In the genomic region with DNA sequence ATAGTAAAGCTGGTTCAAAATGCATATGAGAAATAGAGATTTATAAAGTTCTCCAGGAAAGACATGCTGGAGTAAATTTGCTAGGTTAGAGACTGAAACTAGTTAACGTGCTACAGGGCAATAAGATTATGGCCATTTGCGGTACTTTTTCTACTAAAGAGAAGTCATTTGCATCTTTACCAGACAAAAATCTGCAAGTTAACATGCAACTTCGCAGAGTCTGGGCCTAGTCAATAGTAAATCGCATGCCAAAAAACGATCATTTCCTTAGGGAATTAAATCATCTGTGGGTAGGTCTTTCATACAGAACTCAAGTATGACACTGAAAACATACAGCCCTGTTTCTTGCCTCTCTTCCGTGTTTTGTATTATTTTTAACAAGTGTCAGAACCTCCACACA, we compare ENCODE assay signal across 32 cellular contexts. TPM values are rescaled to one million over a fixed set of nuclear protein-coding genes. Genes with fewer than 3 reads are reported as not detected.
DNase-seq lines count a peak whose midpoint lies in the region; ATAC-seq, FAIRE-seq and TF ChIP-seq lines count a peak whose summit lies in the region.
"Had no signal": no experiment of that assay in that cellular context is flagged by ENCODE, and none has a peak within 500 bp of the region (broad histone marks: within the 10 kb centered on the region; RNA-seq: fewer than 3 reads in every experiment).

No MANE protein-coding gene starts in this region.

- H3K36me3 ChIP-seq in HUES48 (ENCODE audit: control insufficient read depth, insufficient read depth, low read length) (no peaks in the 10 kb centered on the region), K562 (ENCODE audit: control insufficient read depth, insufficient read depth, low read length) (no peaks in the 10 kb centered on the region), mucosa of rectum (ENCODE audit: control insufficient read depth in 2 of 2, insufficient read depth in 2 of 2, low read length in 2 of 2) (no peaks in the 10 kb centered on the region)
- H3K36me3 ChIP-seq: ovary, SJCRH30, suprapubic skin had no signal

- POLR2A ChIA-PET in K562 (lab: Yijun Ruan, JAX) = interaction anchor here (1.2 kb wide), 1 partner anchor 46 kb away, joined by 3 read pairs; no protein-coding TSS in a partner anchor

- TF ChIP-seq RAD21 in K562 (CRISPR knock-in tag; conservative IDR thresholded peaks at IDR 0.05 in 1 of 2, IDR thresholded peaks at IDR 0.05 in 1 of 2) = no peak

- in situ Hi-C loops in K562 (cut with MboI) = no loop called here

- peak; percentile 69 for ATAC-seq in GM18511 (IDR thresholded peaks at IDR 0.05; ENCODE audit: unreplicated experiment)
- ATAC-seq in K562 = no peak
- ATAC-seq in HG02852 (IDR thresholded peaks at IDR 0.05; ENCODE audit: unreplicated experiment) = no peak
- ATAC-seq: left ventricle myocardium superior, natural killer cell had no signal

- H3K4me2 ChIP-seq in K562 (ENCODE audit: insufficient read depth, low read length) = no peak overlapping the region
- H3K4me2 ChIP-seq: smooth muscle cell had no signal

- CTCF ChIA-PET in K562 (lab: Yijun Ruan, JAX; ENCODE audit: low intra/inter-chr PET ratio) = no interaction called here

- H3K9me1 ChIP-seq in K562 (ENCODE audit: control insufficient read depth, insufficient read depth, low read length) = no peaks in the 10 kb centered on the region

- H3K9ac ChIP-seq in HUES48 (ENCODE audit: low read depth, low read length) (no peak overlapping the region), K562 (ENCODE audit: insufficient read depth in 1 of 2, low read depth in 2 of 2, low read length in 2 of 2) (no peak overlapping the region), mucosa of rectum (ENCODE audit: low read depth in 1 of 2, low read length in 2 of 2) (peak overlapping the region in 1 of 2 donors; percentile 20)

- no TSS peak for BruUV-seq in K562 (replicated peaks; lab: Mats Ljungman, UMichigan)

- no peak for TF ChIP-seq POLR2A in K562 (conservative IDR thresholded peaks at IDR 0.05)

- no peaks in the 10 kb centered on the region for H3K27me3 ChIP-seq in HUES48 (ENCODE audit: control insufficient read depth, insufficient read depth, low read length)
- H3K27me3 ChIP-seq in K562 (ENCODE audit: control insufficient read depth in 2 of 2, insufficient read depth in 2 of 2, low read length in 2 of 2) = peaks cover 5 to 13% of the 10 kb centered on the region in 2 experiments; a peak in 4 of 5 replicates
- H3K27me3 ChIP-seq in mucosa of rectum (ENCODE audit: control insufficient read depth in 2 of 2, insufficient read depth in 2 of 2, low read length in 2 of 2) = no peaks in the 10 kb centered on the region
- H3K27me3 ChIP-seq: ovary, SJCRH30, suprapubic skin had no signal

- peak overlapping the region; percentile 53 for H3K27ac ChIP-seq in HUES48 (ENCODE audit: low read depth, low read length)
- no peak overlapping the region for H3K27ac ChIP-seq in K562 (ENCODE audit: extremely low read depth, low read depth, low read length)
- H3K27ac ChIP-seq in mucosa of rectum (ENCODE audit: low read depth in 2 of 2, low read length in 2 of 2) = peak overlapping the region in 1 of 2 donors; percentile 39
- H3K27ac ChIP-seq: HL-60, ovary, SJCRH30, suprapubic skin had no signal

- H2AFZ ChIP-seq in K562 (ENCODE audit: low read depth, low read length) = no peak overlapping the region

- FAIRE-seq in K562 (lab: Jason Lieb, UNC) = no peak
- FAIRE-seq: D721Med, frontal cortex, H54, TTC549 had no signal

- no peaks in the 10 kb centered on the region for H4K20me1 ChIP-seq in K562 (replicated peaks; ENCODE audit: control insufficient read depth, insufficient read depth, low read length)

- peak overlapping the region; percentile 43 for H3K4me3 ChIP-seq in HUES48 (ENCODE audit: low read depth, low read length)
- no peak overlapping the region for H3K4me3 ChIP-seq in K562
- H3K4me3 ChIP-seq in mucosa of rectum (ENCODE audit: low read length in 2 of 2) = peak overlapping the region; percentile 22 to 41
- H3K4me3 ChIP-seq: ovary, SJCRH30, smooth muscle cell, suprapubic skin had no signal

- TF ChIP-seq EP300 in K562 (IDR thresholded peaks at IDR 0.05; ENCODE audit: low read length) = no peak

- TF ChIP-seq CTCF in K562 (IDR thresholded peaks at IDR 0.05 in 2 of 3, conservative IDR thresholded peaks at IDR 0.05 in 1 of 3; ENCODE audit: insufficient read depth in 2 of 3, low read depth in 1 of 3, low read length in 3 of 3) = no peak

- no peaks in the 10 kb centered on the region for H3K9me3 ChIP-seq in HUES48 (ENCODE audit: control insufficient read depth, insufficient read depth, low read length)
- H3K9me3 ChIP-seq in K562 (replicated peaks; ENCODE audit: control insufficient read depth, insufficient read depth, low read depth, low read length) = no peaks in the 10 kb centered on the region
- no peaks in the 10 kb centered on the region for H3K9me3 ChIP-seq in mucosa of rectum (ENCODE audit: control insufficient read depth in 2 of 2, low read length in 2 of 2)
- H3K9me3 ChIP-seq: ovary, suprapubic skin had no signal

- DNase-seq in K562 (ENCODE audit: extremely low read depth in 1 of 4, low spot score in 3 of 4) (no peak), RPMI8226 (no peak), cortex of kidney (lab: John Stamatoyannopoulos, UW) (no peak), NCI-H1436 treated with DMSO at 0.1 percent for 48 hours (lab: John Stamatoyannopoulos, UW) (no peak)
- DNase-seq: activated naive CD4-positive, alpha-beta T cell; activated T-cell treated with anti-CD3 and anti-CD28 coated beads, Interleukin-2, amount 50 U/mL, for 24 hours; effector CD4-positive, alpha-beta T cell; hippocampal formation; left ventricle myocardium superior; midbrain; natural killer cell; NCI-H1105; NCI-H2029 treated with DMSO at 0.1 percent for 48 hours; ovary; retina; SJCRH30; stimulated activated CD4-positive, alpha-beta T cell treated with anti-CD3 and anti-CD28 coated beads, Interleukin-2, amount 100 ng/mL, for 24 hours; T-helper 1 cell had no signal

- H3K4me1 ChIP-seq in HUES48 (ENCODE audit: control insufficient read depth, insufficient read depth, low read length) (peaks cover 20% of the 10 kb centered on the region), K562 (replicated peaks in 1 of 2; ENCODE audit: control insufficient read depth in 2 of 2, insufficient read depth in 2 of 2, low read length in 2 of 2) (no peaks in the 10 kb centered on the region), mucosa of rectum (ENCODE audit: control insufficient read depth in 2 of 2, insufficient read depth in 2 of 2, low read length in 2 of 2) (no peaks in the 10 kb centered on the region)

- WGBS in K562 (ENCODE audit: insufficient coverage, low coverage, missing lambda C conversion rate) = 17% methylated on average over 6 of the region's 6 CpGs

- intact Hi-C loops in K562 (cut with micrococcal nuclease) = no loop called here

- H3K79me2 ChIP-seq in K562 (ENCODE audit: control insufficient read depth, insufficient read depth, low read length) = no peaks in the 10 kb centered on the region

TF ChIP-seq in K562, 482 proteins besides CTCF, POLR2A, EP300 and RAD21:
- TF ChIP-seq HMBOX1 (IDR thresholded peaks at IDR 0.05) (0 out of 2 replicates have a peak, but pooled peaks have one; percentile 41), GABPB2 (CRISPR knock-in tag; conservative IDR thresholded peaks at IDR 0.05) (no peak)
TF ChIP-seq in K562: peak in this region for 1.

RNA-seq across cellular contexts. Expression of gene REST, which starts 32.8 kb away (rescaled TPM):
- total RNA-seq in K562 (2011; cell fraction: chromatin; rRNA removed; ENCODE audit: low replicate concordance) = 40.4 and 67.7 TPM in 2 replicates
- total RNA-seq in K562 (2011; cell fraction: nucleolus; rRNA removed) = 18.8 and 21.2 TPM in 2 replicates
- total RNA-seq in K562 (2011; cell fraction: nucleoplasm; rRNA removed) = 27.1 and 31.8 TPM in 2 replicates
- total RNA-seq in K562 (2014; rRNA removed) (19.2 and 28.4 TPM in 2 replicates), K562 (2014; rRNA removed; fragmentation: Illumina TruSeq; extraction: Trizol) (20.1 and 23.6 TPM in 2 replicates), K562 (2015; rRNA removed; fragmentation: Illumina TruSeq; extraction: Trizol) (19.9 TPM in 2 replicates), K562 (2021) (23.2 and 24.0 TPM in 2 replicates)
- polyA plus RNA-seq in K562 (2011; rRNA removed) (15.3 and 19.3 TPM in 2 replicates), K562 (2014; fragmentation: Illumina TruSeq; extraction: Trizol) (8.9 and 9.7 TPM in 2 replicates), K562 (2014; fragmentation: Nextera tagmentation; extraction: Ambion mirVana) (1 to 10 TPM; 2.9 to 6.9 TPM), K562 (2014; rRNA removed) (10.1 and 10.8 TPM in 2 replicates)
- 4.0 and 7.3 TPM in 2 replicates for polyA plus RNA-seq in K562 (2011; cell fraction: cytosol; rRNA removed)
- polyA plus RNA-seq in K562 (2011; cell fraction: nucleus; rRNA removed) = 11.4 and 12.6 TPM in 2 replicates
- polyA plus RNA-seq in K562 (2012) = 5.1 and 6.8 TPM in 2 replicates
- polyA minus RNA-seq in K562 (2011; rRNA and poly(A)+ RNA removed) = 60.5 and 72.5 TPM in 2 replicates
- 15.0 and 22.1 TPM in 2 replicates for polyA minus RNA-seq in K562 (2011; cell fraction: cytosol; rRNA and poly(A)+ RNA removed)
- 15.3 and 21.0 TPM in 2 replicates for polyA minus RNA-seq in K562 (2011; cell fraction: nucleus; rRNA and poly(A)+ RNA removed)

RNA-seq across cellular contexts. Expression of gene SPINK2, which starts 53.4 kb away (rescaled TPM):
- total RNA-seq in K562 (2011; cell fraction: chromatin; rRNA removed; ENCODE audit: low replicate concordance) = not detected in 2 replicates
- not detected in 2 replicates for total RNA-seq in K562 (2011; cell fraction: nucleolus; rRNA removed)
- not detected in 2 replicates for total RNA-seq in K562 (2011; cell fraction: nucleoplasm; rRNA removed)
- total RNA-seq in K562 (2014; rRNA removed) (not detected in 2 replicates), K562 (2014; rRNA removed; fragmentation: Illumina TruSeq; extraction: Trizol) (not detected in 2 replicates), K562 (2015; rRNA removed; fragmentation: Illumina TruSeq; extraction: Trizol) (not detected in 2 replicates), K562 (2021) (not detected in 2 replicates)
- polyA plus RNA-seq in K562 (2011; rRNA removed) (not detected in 2 replicates), K562 (2014; fragmentation: Illumina TruSeq; extraction: Trizol) (not detected in 2 replicates), K562 (2014; fragmentation: Nextera tagmentation; extraction: Ambion mirVana) (not detected), K562 (2014; rRNA removed) (not detected in 2 replicates)
- polyA plus RNA-seq in K562 (2011; cell fraction: cytosol; rRNA removed) = not detected in 2 replicates
- polyA plus RNA-seq in K562 (2011; cell fraction: nucleus; rRNA removed) = not detected in 2 replicates
- not detected in 2 replicates for polyA plus RNA-seq in K562 (2012)
- polyA minus RNA-seq in K562 (2011; rRNA and poly(A)+ RNA removed) = not detected in 2 replicates
- not detected in 2 replicates for polyA minus RNA-seq in K562 (2011; cell fraction: cytosol; rRNA and poly(A)+ RNA removed)
- polyA minus RNA-seq in K562 (2011; cell fraction: nucleus; rRNA and poly(A)+ RNA removed) = not detected in 2 replicates
- total RNA-seq: chondrocyte, epithelial cell of proximal tubule, frontal cortex, SJCRH30, smooth muscle cell, suprapubic skin, urinary bladder had no signal
- polyA plus RNA-seq: smooth muscle cell had no signal
